12 cellular contexts compared by ENCODE assay signal in the genomic region with DNA sequence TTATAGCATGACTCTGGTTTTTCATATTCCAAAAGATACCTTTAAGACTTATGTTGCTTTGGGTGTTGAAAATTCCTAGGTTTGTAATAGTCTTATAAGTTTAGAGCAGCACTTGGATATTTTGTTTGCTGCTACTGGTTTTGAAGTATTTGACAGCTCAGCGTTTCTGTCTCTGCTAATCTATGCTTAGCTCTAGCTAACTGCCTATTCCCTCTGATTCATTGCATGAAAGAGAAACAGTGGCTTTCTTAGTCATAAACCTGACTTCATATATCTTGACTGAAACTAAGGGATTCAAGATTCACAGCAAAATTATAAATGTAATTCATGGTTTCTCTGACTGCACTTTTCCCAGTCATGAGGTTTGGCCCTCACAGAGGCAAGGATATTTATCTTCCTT. TPM values are rescaled to one million over a fixed set of nuclear protein-coding genes. Genes with fewer than 3 reads are reported as not detected.
DNase-seq lines count a peak whose midpoint lies in the region; ATAC-seq, FAIRE-seq and TF ChIP-seq lines count a peak whose summit lies in the region.
"Had no signal": no experiment of that assay in that cellular context is flagged by ENCODE, and none has a peak within 500 bp of the region (broad histone marks: within the 10 kb centered on the region; RNA-seq: fewer than 3 reads in every experiment).

No MANE protein-coding gene starts in this region.

- no peak for ATAC-seq in DND-41 (ENCODE audit: insufficient read depth, low read depth)
- ATAC-seq: left lobe of liver had no signal

- H3K4me2 ChIP-seq in DND-41 (ENCODE audit: insufficient read depth, low read length) (no peak overlapping the region), hepatocyte (no peak overlapping the region)

- DNase-seq in DND-41, result no peak
- peak; percentile 24 for DNase-seq in H4 (ENCODE audit: low spot score)
- no peak for DNase-seq in SK-N-MC (ENCODE audit: low read depth, low spot score)
- peak; percentile 49 for DNase-seq in hepatocyte (ENCODE audit: low spot score)
- no peak for DNase-seq in iPS-NIHi7 (ENCODE audit: extremely low spot score)
- no peak for DNase-seq in NOMO-1 (lab: John Stamatoyannopoulos, UW; ENCODE audit: unreplicated experiment in 2 of 2)
- DNase-seq in NCI-H1105 treated with DMSO at 0.1 percent for 48 hours (lab: John Stamatoyannopoulos, UW), result no peak
- no peak for DNase-seq in urothelium cell line (ENCODE audit: low spot score)
- DNase-seq: GDM1, NCI-H2107 had no signal

- TF ChIP-seq CTCF in DND-41 (IDR thresholded peaks at IDR 0.05; ENCODE audit: borderline replicate concordance, extremely low read depth, low read length, poor library complexity, severe bottlenecking) (no peak), hepatocyte (IDR thresholded peaks at IDR 0.05; ENCODE audit: poor library complexity) (no peak)

- peaks cover 56% of the 10 kb centered on the region for H3K4me1 ChIP-seq in DND-41 (ENCODE audit: insufficient read depth, low read length)
- no peaks in the 10 kb centered on the region for H3K4me1 ChIP-seq in hepatocyte (ENCODE audit: insufficient read depth)

- no peaks in the 10 kb centered on the region for H3K79me2 ChIP-seq in DND-41 (ENCODE audit: insufficient read depth, low read length)
- H3K79me2 ChIP-seq in hepatocyte, result no peaks in the 10 kb centered on the region

- H4K20me1 ChIP-seq in DND-41 (ENCODE audit: insufficient read depth, low read length) (no peaks in the 10 kb centered on the region), hepatocyte (ENCODE audit: insufficient read depth, poor library complexity, severe bottlenecking) (no peaks in the 10 kb centered on the region)

- no peak for FAIRE-seq in urothelium cell line (lab: Jason Lieb, UNC)
- FAIRE-seq: colon had no signal

- H3K27ac ChIP-seq in DND-41 (ENCODE audit: low read length) (0 out of 2 replicates have a peak overlapping the region, but pooled peaks have one; percentile 40), SK-N-MC (peak overlapping the region; percentile 73), hepatocyte (peak overlapping the region; percentile 62)

- no peaks in the 10 kb centered on the region for H3K36me3 ChIP-seq in DND-41 (ENCODE audit: insufficient read depth, low read length)
- H3K36me3 ChIP-seq in SK-N-MC (ENCODE audit: insufficient read depth, low read length), result no peaks in the 10 kb centered on the region
- no peaks in the 10 kb centered on the region for H3K36me3 ChIP-seq in hepatocyte (replicated peaks; ENCODE audit: insufficient read depth, low read depth)

- H3K9me3 ChIP-seq in DND-41 (ENCODE audit: insufficient read depth, low read length, severe bottlenecking), result no peaks in the 10 kb centered on the region
- H3K9me3 ChIP-seq in SK-N-MC (ENCODE audit: low read depth, low read length), result no peaks in the 10 kb centered on the region
- no peaks in the 10 kb centered on the region for H3K9me3 ChIP-seq in hepatocyte (ENCODE audit: low read depth)

- H3K4me3 ChIP-seq in DND-41 (ENCODE audit: low read depth in 1 of 2, low read length in 2 of 2), result no peak overlapping the region
- H3K4me3 ChIP-seq in SK-N-MC, result peak overlapping the region; percentile 11; the same call in 1 of the 2 replicates
- no peak overlapping the region for H3K4me3 ChIP-seq in hepatocyte

- H3K9ac ChIP-seq in DND-41 (ENCODE audit: low read depth, low read length) (no peak overlapping the region), SK-N-MC (ENCODE audit: insufficient read length) (peak overlapping the region; percentile 35)

- WGBS in hepatocyte (ENCODE audit: low lambda C conversion rate, missing lambda C conversion rate), result 20% methylated on average over 1 of the region's 1 CpG

- no peak overlapping the region for H2AFZ ChIP-seq in DND-41 (ENCODE audit: low read depth, low read length)
- no peak overlapping the region for H2AFZ ChIP-seq in hepatocyte

- H3K9me2 ChIP-seq in hepatocyte (replicated peaks; ENCODE audit: insufficient read depth), result no peaks in the 10 kb centered on the region

- no peaks in the 10 kb centered on the region for H3K27me3 ChIP-seq in DND-41 (ENCODE audit: insufficient read depth, low read length, poor library complexity)
- H3K27me3 ChIP-seq in hepatocyte, result no peaks in the 10 kb centered on the region

RNA-seq across cellular contexts. Expression of a gene that starts 35.6 kb away (rescaled TPM):
- 659 and 754 TPM in 2 replicates for total RNA-seq in H4 (2014; rRNA removed; shearing (Covaris generic))
- 245 and 279 TPM in 2 replicates for total RNA-seq in hepatocyte
- polyA plus RNA-seq in hepatocyte, result 254 and 337 TPM in 2 replicates

Comparison
In these comparisons a context has a peak if more than half of its experiments do, and no peak if none do; other contexts are left out.
1. DNase-seq: peak in H4 (single experiment) and hepatocyte (single experiment); none in DND-41 (single experiment), SK-N-MC (single experiment), iPS-NIHi7 (single experiment), NOMO-1 (0 of 2), NCI-H1105 treated with DMSO at 0.1 percent for 48 hours (single experiment) and urothelium cell line (single experiment).
2. Peak in every context shown above with its lines, with median percentiles within 50 percentile points of each other: H3K27ac ChIP-seq.